ENCODE assay signal across 8 cellular contexts in genomic region chr13:73058432-73058740, GRCh38. TPM values are rescaled to one million over a fixed set of nuclear protein-coding genes. Genes with fewer than 3 reads are reported as not detected.
DNase-seq lines count a peak whose midpoint lies in the region; ATAC-seq, FAIRE-seq and TF ChIP-seq lines count a peak whose summit lies in the region.

No MANE protein-coding gene starts in this region.

- no peak overlapping the region for H3K14ac ChIP-seq in H1 (ENCODE audit: insufficient read length)

- H3K4me1 ChIP-seq in CD4-positive, alpha-beta memory T cell (ENCODE audit: insufficient read depth, low read length) = peaks cover 19% of the 10 kb centered on the region
- H3K4me1 ChIP-seq in HUES64 (ENCODE audit: insufficient read depth, low read length) (peaks cover 45% of the 10 kb centered on the region), H1 (replicated peaks in 1 of 4; ENCODE audit: control insufficient read depth in 3 of 4, insufficient read depth in 4 of 4, low read length in 3 of 4) (peaks cover 0 to 15% (median 1%) of the 10 kb centered on the region in 4 experiments; a peak in 4 of 7 replicates), prostate gland (replicated peaks) (no peaks in the 10 kb centered on the region)

- no peak overlapping the region for H4K91ac ChIP-seq in H1 (replicated peaks; ENCODE audit: insufficient read length, low read length)

- ATAC-seq in GM21367 (IDR thresholded peaks at IDR 0.05; ENCODE audit: unreplicated experiment) = peak; percentile 9

- H2BK120ac ChIP-seq in H1 (replicated peaks; ENCODE audit: low read depth, low read length) = no peak overlapping the region

- no peaks in the 10 kb centered on the region for H3K9me3 ChIP-seq in CD4-positive, alpha-beta memory T cell (ENCODE audit: control insufficient read depth in 1 of 2, low read length in 2 of 2)
- no peaks in the 10 kb centered on the region for H3K9me3 ChIP-seq in HUES64 (ENCODE audit: insufficient read depth, low read depth, low read length)
- H3K9me3 ChIP-seq in H1 (ENCODE audit: insufficient read depth in 2 of 2, low read depth in 1 of 2, low read length in 1 of 2) = no peaks in the 10 kb centered on the region
- no peaks in the 10 kb centered on the region for H3K9me3 ChIP-seq in prostate gland

- peak overlapping the region; percentile 52 to 60 for H3K4me3 ChIP-seq in CD4-positive, alpha-beta memory T cell (ENCODE audit: low read length in 2 of 2)
- H3K4me3 ChIP-seq in HUES64 (ENCODE audit: low read length) (peak overlapping the region; percentile 78), H1 (ENCODE audit: extremely low read depth in 1 of 4, insufficient read depth in 2 of 4, low read depth in 3 of 4, low read length in 4 of 4) (peak overlapping the region; percentile 44 to 78 (median 54)), prostate gland (peak overlapping the region; percentile 77 to 88)

- no peak overlapping the region for H2AFZ ChIP-seq in H1 (ENCODE audit: low read length)

- H4K20me1 ChIP-seq in H1 (replicated peaks in 1 of 2; ENCODE audit: control insufficient read depth in 1 of 2, insufficient read depth in 2 of 2, low read length in 2 of 2) = peaks cover 0 to 4% of the 10 kb centered on the region in 2 experiments

- H2BK15ac ChIP-seq in H1 (ENCODE audit: low read length) = no peak overlapping the region

- no peak overlapping the region for H3K23ac ChIP-seq in H1 (ENCODE audit: insufficient read length)

- TF ChIP-seq RAD21 in H1 (IDR thresholded peaks at IDR 0.05 in 1 of 2, conservative IDR thresholded peaks at IDR 0.05 in 1 of 2; ENCODE audit: low read depth in 2 of 2, low read length in 2 of 2) = no peak

- TF ChIP-seq CTCF in H1 (IDR thresholded peaks at IDR 0.05; ENCODE audit: control extremely low read depth in 1 of 3, insufficient read depth in 1 of 3, low read depth in 1 of 3, low read length in 3 of 3) (no peak), prostate gland (IDR thresholded peaks at IDR 0.05) (no peak)

- POLR2A ChIA-PET in CD4-positive, alpha-beta memory T cell (lab: Charles Lee; ENCODE audit: partially characterized antibody) = interaction anchor here (0.7 to 2.7 kb wide), 7 partner anchors 19 to 1075 kb away, joined by 3 to 13 read pairs (median 3); partner anchors contain the start of genes DIS3 and PIBF1
- POLR2A ChIA-PET in H1 (lab: Charles Lee; ENCODE audit: partially characterized antibody) = interaction anchor here (0.9 to 1.6 kb wide), 3 partner anchors 17 to 114 kb away, joined by 3 to 7 read pairs (median 3); no protein-coding TSS in a partner anchor

- no peak for TF ChIP-seq EP300 in H1 (IDR thresholded peaks at IDR 0.05; ENCODE audit: borderline replicate concordance in 1 of 2, low read depth in 2 of 2, low read length in 2 of 2)

- H3K4me2 ChIP-seq in H1 (ENCODE audit: insufficient read depth in 1 of 2, low read depth in 2 of 2, low read length in 2 of 2) = peak overlapping the region; percentile 90 to 94

- H2AK5ac ChIP-seq in H1 (ENCODE audit: low read depth, low read length) = no peak overlapping the region

- TF ChIP-seq POLR2A in H1 (IDR thresholded peaks at IDR 0.05; ENCODE audit: control extremely low read depth in 1 of 2, low read depth in 2 of 2, low read length in 2 of 2) (no peak), prostate gland (IDR thresholded peaks at IDR 0.05) (no peak)

- H3K23me2 ChIP-seq in H1 (ENCODE audit: low read depth, low read length) = peaks cover 3% of the 10 kb centered on the region

- H2BK20ac ChIP-seq in H1 (ENCODE audit: low read length) = no peak overlapping the region

- FAIRE-seq in H1 (lab: Jason Lieb, UNC) = no peak

- H3K36me3 ChIP-seq in CD4-positive, alpha-beta memory T cell (ENCODE audit: insufficient read depth, low read length) = no peaks in the 10 kb centered on the region
- peaks cover 3% of the 10 kb centered on the region; the same call in 1 of the 2 replicates for H3K36me3 ChIP-seq in HUES64 (ENCODE audit: insufficient read depth, low read length)
- no peaks in the 10 kb centered on the region for H3K36me3 ChIP-seq in H1 (ENCODE audit: control insufficient read depth in 2 of 4, insufficient read depth in 4 of 4, low read length in 3 of 4)
- no peaks in the 10 kb centered on the region for H3K36me3 ChIP-seq in prostate gland

- H3K27me3 Mint-ChIP-seq in CD4-positive, alpha-beta memory T cell = peaks cover 10 to 13% of the 10 kb centered on the region in 2 donors

- DNase-seq in CD4-positive, alpha-beta memory T cell = no peak
- DNase-seq in H1 (ENCODE audit: low read depth in 1 of 2, low spot score in 2 of 2) (no peak), prostate gland (ENCODE audit: low spot score) (no peak), posterior vena cava (ENCODE audit: low spot score) (no peak)
- DNase-seq in activated CD4-positive, CD25-positive, alpha-beta regulatory T cell treated with anti-CD3 and anti-CD28 coated beads, Interleukin-2, amount 50 U/mL, for 72 hours = no peak
- no peak for DNase-seq in activated CD8-positive, alpha-beta memory T cell treated with anti-CD3 and anti-CD28 coated beads, Interleukin-2, amount 50 U/mL, for 48 hours

- H3K9ac ChIP-seq in HUES64 (ENCODE audit: low read depth, low read length) (no peak overlapping the region), H1 (replicated peaks in 1 of 4; ENCODE audit: extremely low read depth in 1 of 4, low read depth in 3 of 4, low read length in 3 of 4) (peak overlapping the region in 1 of 4 experiments; percentile 59; a peak in 1 of 7 replicates)

- H3K4ac ChIP-seq in H1 (replicated peaks; ENCODE audit: insufficient read length, low read depth, low read length) = no peak overlapping the region

- WGBS in HUES64 = 7% methylated on average over 8 of the region's 8 CpGs
- 12% methylated on average over 7 of the region's 8 CpGs; no CpG with 5 or more reads in 1 of the 2 experiments for WGBS in H1 (ENCODE audit: extremely low coverage in 1 of 2, insufficient coverage in 1 of 2, insufficient read length in 1 of 2, insufficient replicate concordance in 2 of 2, low coverage in 1 of 2, low lambda C conversion rate in 2 of 2, missing lambda C conversion rate in 1 of 2), 2 experiments
- 0% methylated on average over 8 of the region's 8 CpGs for WGBS in prostate gland

- CTCF ChIA-PET in CD4-positive, alpha-beta memory T cell (lab: Charles Lee; ENCODE audit: partially characterized antibody) = interaction anchor here (0.9 to 3.2 kb wide), 5 partner anchors 11 to 708 kb away, joined by 3 to 14 read pairs (median 3); no protein-coding TSS in a partner anchor
- CTCF ChIA-PET in H1 (lab: Charles Lee; ENCODE audit: partially characterized antibody) = interaction anchor here (0.9 to 2.5 kb wide), 4 partner anchors 13 to 105 kb away, joined by 3 to 17 read pairs (median 4); no protein-coding TSS in a partner anchor

- no peak overlapping the region for H2BK12ac ChIP-seq in H1 (ENCODE audit: low read depth, low read length)

- H4K8ac ChIP-seq in H1 (ENCODE audit: extremely low read depth, insufficient read depth, low read length) = no peak overlapping the region

- no peaks in the 10 kb centered on the region for H3K79me2 ChIP-seq in H1 (ENCODE audit: control insufficient read depth in 1 of 2, insufficient read depth in 2 of 2, low read length in 2 of 2)

- no peaks in the 10 kb centered on the region for H3K9me3 Mint-ChIP-seq in CD4-positive, alpha-beta memory T cell

- no peak overlapping the region for H4K5ac ChIP-seq in H1 (ENCODE audit: insufficient read length, low read depth, low read length)

- H3K27me3 ChIP-seq in CD4-positive, alpha-beta memory T cell (ENCODE audit: insufficient read depth, low read length) = peaks cover 11% of the 10 kb centered on the region
- H3K27me3 ChIP-seq in HUES64 (ENCODE audit: insufficient read depth, low read length) (peaks cover 60% of the 10 kb centered on the region), H1 (replicated peaks in 1 of 4; ENCODE audit: control insufficient read depth in 3 of 4, extremely low read depth in 1 of 4, insufficient read depth in 3 of 4, low read length in 3 of 4) (peaks cover 14 to 51% (median 37%) of the 10 kb centered on the region in 4 experiments), prostate gland (replicated peaks; ENCODE audit: insufficient read depth) (no peaks in the 10 kb centered on the region)

- no peak overlapping the region for H2BK5ac ChIP-seq in H1 (ENCODE audit: low read depth, low read length)

- H3K4me3 Mint-ChIP-seq in CD4-positive, alpha-beta memory T cell = peak overlapping the region; percentile 87 to 95 (median 92)

- H3K79me1 ChIP-seq in H1 (ENCODE audit: low read depth, low read length) = 0 out of 2 replicates have a peak, but pooled peaks cover 2% of the 10 kb centered on the region

- no peak overlapping the region for H3K56ac ChIP-seq in H1 (replicated peaks; ENCODE audit: insufficient read length, low read depth, low read length)

- H3K4me1 Mint-ChIP-seq in CD4-positive, alpha-beta memory T cell = peaks cover 14 to 30% (median 18%) of the 10 kb centered on the region in 4 donors

- no peak overlapping the region for H3K27ac ChIP-seq in CD4-positive, alpha-beta memory T cell (ENCODE audit: low read depth, low read length)
- H3K27ac ChIP-seq in HUES64 (ENCODE audit: low read depth, low read length) (no peak overlapping the region), H1 (ENCODE audit: low read depth, low read length) (no peak overlapping the region), prostate gland (peak overlapping the region; percentile 85 to 89)

- intact Hi-C loops in CD4-positive, alpha-beta memory T cell (cut with micrococcal nuclease) = loop anchor here (1.0 to 5.0 kb wide), 4 partner anchors 277 to 657 kb away; partner anchors contain the start of genes BORA, DIS3 and MZT1
- intact Hi-C loops in prostate gland (cut with DNase I) = loop anchor here (5.0 to 10.0 kb wide), 2 partner anchors 234 to 276 kb away; partner anchors contain the start of genes DIS3 and PIBF1
- intact Hi-C loops in posterior vena cava (cut with DNase I) = no loop called here

- H3K18ac ChIP-seq in H1 (ENCODE audit: extremely low read depth, low read length) = no peak overlapping the region

- H3K36me3 Mint-ChIP-seq in CD4-positive, alpha-beta memory T cell = peaks cover 3 to 5% of the 10 kb centered on the region in 2 donors

- H3K27ac Mint-ChIP-seq in CD4-positive, alpha-beta memory T cell = peak overlapping the region in 6 of 7 donors; percentile 54 to 93 (median 82)

RNA-seq across cellular contexts. Expression of gene KLF5, which starts 0.4 kb away (rescaled TPM):
- 1 to 10 TPM; 5.0 to 5.4 TPM for total RNA-seq in CD4-positive, alpha-beta memory T cell
- 1 to 10 TPM in 1 of 2 donors, under 1 TPM in 1; 0.83 to 3.3 TPM for polyA plus RNA-seq in CD4-positive, alpha-beta memory T cell
- polyA plus RNA-seq in HUES64 (2013, experiment 1 of 2) = 2.2 TPM
- 2.5 TPM for polyA plus RNA-seq in HUES64 (2013, experiment 2 of 2)
- 1.7 and 2.3 TPM in 2 replicates for total RNA-seq in H1 (2021; fragmentation: NEBNext Ultra II Directional; extraction: Animal tissue kit (Norgen Biotek cat#: 25700))
- polyA plus RNA-seq in H1 (2011; rRNA removed) = 1.2 and 1.9 TPM in 2 replicates
- polyA plus RNA-seq in H1 (2011; cell fraction: cytosol; rRNA removed) = 1.1 TPM
- 3.3 TPM for polyA plus RNA-seq in H1 (2011; cell fraction: nucleus; rRNA removed)
- polyA plus RNA-seq in H1 (2012, experiment 1 of 2) = 0.88 to 1.6 TPM (median 1.3 TPM) in 4 replicates
- polyA plus RNA-seq in H1 (2012, experiment 2 of 2) = 0.14 TPM
- 3.7 TPM for polyA plus RNA-seq in H1 (2013, experiment 1 of 2)
- 4.1 TPM for polyA plus RNA-seq in H1 (2013, experiment 2 of 2)
- 4.2 and 7.5 TPM in 2 replicates for polyA minus RNA-seq in H1 (2011; rRNA and poly(A)+ RNA removed)
- 3.3 TPM for polyA minus RNA-seq in H1 (2011; cell fraction: cytosol; rRNA and poly(A)+ RNA removed)
- polyA minus RNA-seq in H1 (2011; cell fraction: nucleus; rRNA and poly(A)+ RNA removed) = 11.2 TPM
- total RNA-seq in prostate gland (10 to 100 TPM; 42.3 to 50.6 TPM), posterior vena cava (1 to 10 TPM; 3.6 to 6.0 TPM)

Comparison
In these comparisons a context has a peak if more than half of its experiments do, and no peak if none do; other contexts are left out.
1. H3K27ac ChIP-seq: peak in prostate gland (2 of 2); none in CD4-positive, alpha-beta memory T cell (single experiment), HUES64 (single experiment) and H1 (single experiment).
2. RNA of gene KLF5, which starts 0.4 kb away (total RNA-seq): 42.3 to 50.6 TPM in prostate gland; 3.6 to 6.0 TPM in posterior vena cava, 5.0 to 5.4 TPM in CD4-positive, alpha-beta memory T cell and 1.7 to 2.3 TPM in H1; every median in the first group is over 4 times any median in the second.
3. intact Hi-C loops: an anchor here in CD4-positive, alpha-beta memory T cell (1.0 to 5.0 kb wide) and prostate gland (5.0 to 10.0 kb wide); none called in posterior vena cava.
4. Peak in every context shown above with its lines, with median percentiles within 50 percentile points of each other: H3K4me3 ChIP-seq.